ENCODE assay signal across 6 cellular contexts in genomic region chr20:58981564-58982364, GRCh38. TPM values are rescaled to one million over a fixed set of nuclear protein-coding genes. Genes with fewer than 3 reads are reported as not detected.
DNase-seq lines count a peak whose midpoint lies in the region; ATAC-seq and TF ChIP-seq lines count a peak whose summit lies in the region.

No MANE protein-coding gene starts in this region.

- intact Hi-C loops in left ventricle myocardium superior (cut with micrococcal nuclease): no loop called here

- peak overlapping the region; percentile 100 for H3K4me3 ChIP-seq in SJSA1
- peak overlapping the region; percentile 52 to 89 (median 60) for H3K4me3 ChIP-seq in tibial nerve

- H3K27me3 ChIP-seq in SJSA1 (replicated peaks) (no peaks in the 10 kb centered on the region), tibial nerve (no peaks in the 10 kb centered on the region)

- DNase-seq in NOMO-1 treated with DMSO at 0.1 percent for 48 hours (lab: John Stamatoyannopoulos, UW; ENCODE audit: unreplicated experiment) (peak; percentile 32), NOMO-1 (lab: John Stamatoyannopoulos, UW; ENCODE audit: unreplicated experiment in 2 of 2) (no peak), SJSA1 (ENCODE audit: low read depth in 1 of 2, low spot score in 2 of 2) (peak in 1 of 2 experiments; percentile 33), left ventricle myocardium superior (no peak), tibial nerve (ENCODE audit: low spot score in 2 of 2) (no peak), globus pallidus (ENCODE audit: low spot score) (no peak)

- H3K9me3 ChIP-seq in SJSA1 (replicated peaks) (no peaks in the 10 kb centered on the region; the same call in 1 of the 2 replicates), tibial nerve (peaks cover 0 to under 1% (median 0%) of the 10 kb centered on the region in 4 donors)

- no peak for TF ChIP-seq EP300 in tibial nerve (IDR thresholded peaks at IDR 0.05)

- ATAC-seq in left ventricle myocardium superior: peak; percentile 15

- no peak for TF ChIP-seq CTCF in tibial nerve (IDR thresholded peaks at IDR 0.05)

- 20 to 26% methylated on average over 23 to 29 of the region's 36 CpGs for WGBS in tibial nerve, 2 donors

- H3K4me1 ChIP-seq in SJSA1 (replicated peaks): peaks cover 11% of the 10 kb centered on the region
- H3K4me1 ChIP-seq in tibial nerve: peaks cover 0 to 45% (median 24%) of the 10 kb centered on the region in 4 donors

- H3K36me3 ChIP-seq in SJSA1: peaks cover 23% of the 10 kb centered on the region
- H3K36me3 ChIP-seq in tibial nerve: peaks cover 0 to 7% (median 0%) of the 10 kb centered on the region in 3 donors

- TF ChIP-seq POLR2A in tibial nerve (IDR thresholded peaks at IDR 0.05): no peak

- H3K27ac ChIP-seq in SJSA1 (peak overlapping the region; percentile 75), tibial nerve (peak overlapping the region; percentile 36 to 92 (median 81))

RNA-seq across cellular contexts. Expression of gene NELFCD, which starts 0.7 kb away (rescaled TPM):
- total RNA-seq in SJSA1 (2014; rRNA removed; shearing (Covaris generic)): 43.9 and 50.0 TPM in 2 replicates
- total RNA-seq in left ventricle myocardium superior (35.6 TPM), tibial nerve (10 to 100 TPM; 54.2 to 72.9 (median 56.8) TPM)

RNA-seq across cellular contexts. Expression of gene CTSZ, which starts 25.3 kb away (rescaled TPM):
- 140 and 168 TPM in 2 replicates for total RNA-seq in SJSA1 (2014; rRNA removed; shearing (Covaris generic))
- total RNA-seq in left ventricle myocardium superior (129 TPM), tibial nerve (100 to 1,000 TPM in 2 of 4 donors, 10 to 100 TPM in 2; 83.5 to 145 (median 105) TPM)

RNA-seq across cellular contexts. Expression of gene TUBB1, which starts 37.5 kb away (rescaled TPM):
- total RNA-seq in SJSA1 (2014; rRNA removed; shearing (Covaris generic)): 0.05 TPM in 1 of 2 replicates, not detected in the other
- total RNA-seq in left ventricle myocardium superior: 0.30 TPM
- total RNA-seq in tibial nerve: under 1 TPM in 3 of 4 donors, not detected in 1; 0.21 to 0.60 (median 0.59) TPM

RNA-seq across cellular contexts. Expression of gene ATP5F1E, which starts 50.4 kb away (rescaled TPM):
- 47.4 and 48.4 TPM in 2 replicates for total RNA-seq in SJSA1 (2014; rRNA removed; shearing (Covaris generic))
- total RNA-seq in left ventricle myocardium superior (128 TPM), tibial nerve (10 to 100 TPM; 15.1 to 35.2 (median 27.7) TPM)
